16 cellular contexts compared by ENCODE assay signal in the genomic region with DNA sequence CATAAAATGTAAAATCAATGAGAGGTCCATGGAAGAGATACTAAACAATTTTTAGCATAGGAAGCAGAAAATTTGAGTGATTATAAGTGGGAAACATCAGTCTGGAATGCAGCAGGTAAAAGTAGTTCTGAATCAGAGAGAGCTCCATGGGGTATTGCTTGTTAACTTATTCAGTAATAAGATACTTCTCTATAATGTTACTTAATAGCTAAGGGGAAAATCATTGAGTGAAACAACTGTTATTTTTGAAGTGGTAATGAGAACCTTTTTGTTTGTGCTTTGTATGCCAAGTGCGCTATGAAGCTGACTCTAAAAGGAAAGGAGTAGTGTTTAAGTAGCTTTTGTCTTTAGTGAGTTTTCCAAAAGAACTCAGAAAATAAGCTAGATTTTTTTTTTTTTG.
DNase-seq lines count a peak whose midpoint lies in the region; ATAC-seq, FAIRE-seq and TF ChIP-seq lines count a peak whose summit lies in the region.
"Had no signal": no experiment of that assay in that cellular context is flagged by ENCODE, and none has a peak within 500 bp of the region (broad histone marks: within the 10 kb centered on the region; RNA-seq: fewer than 3 reads in every experiment).

No MANE protein-coding gene starts in this region.

- TF ChIP-seq CTCF in mesothelial cell of epicardium (IDR thresholded peaks at IDR 0.05; ENCODE audit: unreplicated experiment) (no peak), right lobe of liver (IDR thresholded peaks at IDR 0.05) (no peak)

- ATAC-seq in T-helper 17 cell (no peak), right lobe of liver (no peak)
- ATAC-seq: A549 had no signal

- intact Hi-C loops in right lobe of liver (cut with DNase I), result no loop called here

- DNase-seq in NCI-H2171 treated with DMSO at 0.1 percent for 48 hours (lab: John Stamatoyannopoulos, UW) (peak; percentile 11), NCI-H2171 (lab: John Stamatoyannopoulos, UW) (no peak), H54 (ENCODE audit: insufficient read length, low spot score) (no peak), T-helper 17 cell (no peak), mesothelial cell of epicardium (ENCODE audit: low spot score in 2 of 2, unreplicated experiment in 2 of 2) (no peak), inferior parietal cortex (ENCODE audit: extremely low spot score) (no peak), epidermal melanocyte (ENCODE audit: insufficient read length, low spot score) (no peak), right lobe of liver (no peak)
- DNase-seq: IMR-90, Kasumi-1, NCI-H1694, NCI-H524 treated with DMSO at 0.1 percent for 48 hours, PC-9 had no signal

- peaks cover 13% of the 10 kb centered on the region for H3K4me1 Mint-ChIP-seq in T-helper 17 cell
- H3K4me1 Mint-ChIP-seq in mesothelial cell of epicardium, result no peaks in the 10 kb centered on the region

- H3K36me3 ChIP-seq in right lobe of liver, result peaks cover 0 to 17% (median 3%) of the 10 kb centered on the region in 4 donors

- H3K4me3 ChIP-seq in right lobe of liver, result no peak overlapping the region
- H3K4me3 ChIP-seq: A549, HAP-1, PC-9 had no signal

- H3K27me3 ChIP-seq in right lobe of liver, result no peaks in the 10 kb centered on the region

- peak overlapping the region; percentile 27 for H3K27ac Mint-ChIP-seq in T-helper 17 cell
- H3K27ac Mint-ChIP-seq in mesothelial cell of epicardium, result peak overlapping the region; percentile 22

- peaks cover 14% of the 10 kb centered on the region for H3K9me3 Mint-ChIP-seq in mesothelial cell of epicardium

- H3K27me3 Mint-ChIP-seq in T-helper 17 cell (no peaks in the 10 kb centered on the region), mesothelial cell of epicardium (ENCODE audit: low read depth) (no peaks in the 10 kb centered on the region)

- H3K36me3 Mint-ChIP-seq in T-helper 17 cell (ENCODE audit: low read depth) (peaks cover 6% of the 10 kb centered on the region), mesothelial cell of epicardium (peaks cover 30% of the 10 kb centered on the region)

- 100% methylated on average over 1 of the region's 1 CpG for WGBS in right lobe of liver (ENCODE audit: insufficient coverage, low coverage, low lambda C conversion rate, missing lambda C conversion rate)

- H3K9me3 ChIP-seq in T-helper 17 cell (ENCODE audit: control insufficient read depth, low read length, poor library complexity, severe bottlenecking) (no peaks in the 10 kb centered on the region), right lobe of liver (no peaks in the 10 kb centered on the region)
- H3K9me3 ChIP-seq: A549, HAP-1 had no signal

- no peaks in the 10 kb centered on the region for H3K4me1 ChIP-seq in right lobe of liver
- H3K4me1 ChIP-seq: A549, HAP-1 had no signal

- H3K4me3 Mint-ChIP-seq in T-helper 17 cell (no peak overlapping the region), mesothelial cell of epicardium (no peak overlapping the region)

- TF ChIP-seq POLR2A in H54 (IDR thresholded peaks at IDR 0.05; ENCODE audit: low read depth, low read length) (no peak), right lobe of liver (IDR thresholded peaks at IDR 0.05) (no peak)

- no peak overlapping the region for H3K27ac ChIP-seq in right lobe of liver
- H3K27ac ChIP-seq: A549, C4-2B, PC-9 had no signal

- FAIRE-seq in H54 (lab: Jason Lieb, UNC), result peak; percentile 27
- FAIRE-seq: A549 had no signal
